In genomic region chr7:121341933-121342332, GRCh38 we compare ENCODE assay signal across 18 cellular contexts. TPM values are rescaled to one million over a fixed set of nuclear protein-coding genes. Genes with fewer than 3 reads are reported as not detected.
DNase-seq lines count a peak whose midpoint lies in the region; ATAC-seq and TF ChIP-seq lines count a peak whose summit lies in the region.
"Had no signal": no experiment of that assay in that cellular context is flagged by ENCODE, and none has a peak within 500 bp of the region (broad histone marks: within the 10 kb centered on the region; RNA-seq: fewer than 3 reads in every experiment).

No MANE protein-coding gene starts in this region.

- ATAC-seq in memory B cell (ENCODE audit: low read depth) = no peak
- ATAC-seq in GM19351 (IDR thresholded peaks at IDR 0.05; ENCODE audit: unreplicated experiment) = no peak
- ATAC-seq in GM21825 (IDR thresholded peaks at IDR 0.05; ENCODE audit: unreplicated experiment) = no peak
- ATAC-seq: GM23338, Right ventricle myocardium inferior had no signal

- TF ChIP-seq CTCF in AG10803 (conservative IDR thresholded peaks at IDR 0.05; ENCODE audit: low read length) = no peak
- no peak for TF ChIP-seq CTCF in Caco-2 (IDR thresholded peaks at IDR 0.05; ENCODE audit: insufficient read depth in 1 of 2, low read depth in 1 of 2, low read length in 1 of 2, severe bottlenecking in 1 of 2, unreplicated experiment in 1 of 2)

- no TSS peak for BruUV-seq in Caco-2 (replicated peaks; lab: Mats Ljungman, UMichigan)

- H3K27me3 ChIP-seq in adipocyte (replicated peaks; ENCODE audit: control insufficient read depth, insufficient read depth, low read length) (no peaks in the 10 kb centered on the region), Caco-2 (replicated peaks; ENCODE audit: control insufficient read depth, insufficient read depth, low read length) (no peaks in the 10 kb centered on the region)
- H3K27me3 ChIP-seq: Peyer's patch had no signal

- intact Hi-C loops in Caco-2 (cut with micrococcal nuclease; ENCODE audit: unreplicated experiment) = no loop called here
- intact Hi-C loops in activated T-helper 1 cell treated with anti-CD3 and anti-CD28 coated beads, Interleukin-12 subunit alpha, Interleukin-12 subunit beta, Interleukin-2, Interleukin-4 antibody, amounts not matched to agents 30 ng/mL and 10 ng/mL and 1 ng/mL, durations not matched to agents 14 hours and 24 hours and 36 hours (cut with micrococcal nuclease) = no loop called here

- H3K9me3 ChIP-seq in adipocyte (ENCODE audit: control insufficient read depth, low read length) = no peaks in the 10 kb centered on the region
- no peaks in the 10 kb centered on the region for H3K9me3 ChIP-seq in Caco-2
- H3K9me3 ChIP-seq: Peyer's patch had no signal

- H3K4me3 Mint-ChIP-seq in memory B cell = no peak overlapping the region
- H3K4me3 Mint-ChIP-seq in Caco-2 (ENCODE audit: unreplicated experiment) = no peak overlapping the region
- no peak overlapping the region for H3K4me3 Mint-ChIP-seq in activated T-helper 1 cell treated with anti-CD3 and anti-CD28 coated beads, Interleukin-12 subunit alpha, Interleukin-12 subunit beta, Interleukin-2, Interleukin-4 antibody, amounts not matched to agents 30 ng/mL and 10 ng/mL and 1 ng/mL, durations not matched to agents 14 hours and 24 hours and 36 hours
- H3K4me3 Mint-ChIP-seq: CD14-positive monocyte, GM23338 had no signal

- H3K9ac ChIP-seq in adipocyte (ENCODE audit: low read length) = no peak overlapping the region
- H3K9ac ChIP-seq: KMS-11 had no signal

- H3K4me1 ChIP-seq in adipocyte (ENCODE audit: control insufficient read depth, insufficient read depth, low read length) (peaks cover 37% of the 10 kb centered on the region), Caco-2 (no peaks in the 10 kb centered on the region)

- POLR2A ChIA-PET in Caco-2 (lab: Charles Lee) = no interaction called here

- peak; percentile 17 for DNase-seq in AG10803 (ENCODE audit: low read depth)
- DNase-seq in EL = peak; percentile 6
- DNase-seq in adipocyte (ENCODE audit: low read depth) = peak; percentile 16
- no peak for DNase-seq in memory B cell (ENCODE audit: low spot score in 2 of 2)
- no peak for DNase-seq in Caco-2
- no peak for DNase-seq in activated T-helper 1 cell treated with anti-CD3 and anti-CD28 coated beads, Interleukin-12 subunit alpha, Interleukin-12 subunit beta, Interleukin-2, Interleukin-4 antibody, amounts not matched to agents 30 ng/mL and 10 ng/mL and 1 ng/mL, durations not matched to agents 14 hours and 24 hours and 36 hours (ENCODE audit: low spot score)
- DNase-seq: COR-L47, NCI-H1048, NCI-H146, NCI-H2081, NCI-H510A treated with DMSO at 0.1 percent for 48 hours, Peyer's patch had no signal

- CTCF ChIA-PET in Caco-2 (lab: Charles Lee) = no interaction called here

- no peaks in the 10 kb centered on the region for H3K27me3 Mint-ChIP-seq in memory B cell
- no peaks in the 10 kb centered on the region for H3K27me3 Mint-ChIP-seq in Caco-2 (ENCODE audit: insufficient read depth, unreplicated experiment)
- peaks cover 5% of the 10 kb centered on the region for H3K27me3 Mint-ChIP-seq in activated T-helper 1 cell treated with anti-CD3 and anti-CD28 coated beads, Interleukin-12 subunit alpha, Interleukin-12 subunit beta, Interleukin-2, Interleukin-4 antibody, amounts not matched to agents 30 ng/mL and 10 ng/mL and 1 ng/mL, durations not matched to agents 14 hours and 24 hours and 36 hours (ENCODE audit: insufficient read depth)

- H3K9me3 Mint-ChIP-seq in memory B cell (no peaks in the 10 kb centered on the region), Caco-2 (ENCODE audit: unreplicated experiment) (no peaks in the 10 kb centered on the region)
- no peaks in the 10 kb centered on the region for H3K9me3 Mint-ChIP-seq in activated T-helper 1 cell treated with anti-CD3 and anti-CD28 coated beads, Interleukin-12 subunit alpha, Interleukin-12 subunit beta, Interleukin-2, Interleukin-4 antibody, amounts not matched to agents 30 ng/mL and 10 ng/mL and 1 ng/mL, durations not matched to agents 14 hours and 24 hours and 36 hours
- H3K9me3 Mint-ChIP-seq: CD14-positive monocyte, GM23338 had no signal

- H3K4me3 ChIP-seq in AG10803 (ENCODE audit: low read length) (no peak overlapping the region), adipocyte (ENCODE audit: low read length) (no peak overlapping the region), Caco-2 (ENCODE audit: low read depth, low read length) (no peak overlapping the region)
- H3K4me3 ChIP-seq: GM23338, Peyer's patch had no signal

- H3K4me1 Mint-ChIP-seq in memory B cell = peaks cover 18% of the 10 kb centered on the region
- no peaks in the 10 kb centered on the region for H3K4me1 Mint-ChIP-seq in Caco-2 (ENCODE audit: low read depth, unreplicated experiment)
- no peaks in the 10 kb centered on the region for H3K4me1 Mint-ChIP-seq in activated T-helper 1 cell treated with anti-CD3 and anti-CD28 coated beads, Interleukin-12 subunit alpha, Interleukin-12 subunit beta, Interleukin-2, Interleukin-4 antibody, amounts not matched to agents 30 ng/mL and 10 ng/mL and 1 ng/mL, durations not matched to agents 14 hours and 24 hours and 36 hours (ENCODE audit: low read depth)
- H3K4me1 Mint-ChIP-seq: CD14-positive monocyte, GM23338 had no signal

- H3K27ac Mint-ChIP-seq in memory B cell (peak overlapping the region; percentile 84), Caco-2 (ENCODE audit: unreplicated experiment) (no peak overlapping the region)
- no peak overlapping the region for H3K27ac Mint-ChIP-seq in activated T-helper 1 cell treated with anti-CD3 and anti-CD28 coated beads, Interleukin-12 subunit alpha, Interleukin-12 subunit beta, Interleukin-2, Interleukin-4 antibody, amounts not matched to agents 30 ng/mL and 10 ng/mL and 1 ng/mL, durations not matched to agents 14 hours and 24 hours and 36 hours
- H3K27ac Mint-ChIP-seq: CD14-positive monocyte, GM23338 had no signal

- H3K36me3 Mint-ChIP-seq in memory B cell (peaks cover 28% of the 10 kb centered on the region), Caco-2 (ENCODE audit: insufficient read depth, unreplicated experiment) (no peaks in the 10 kb centered on the region)
- H3K36me3 Mint-ChIP-seq in activated T-helper 1 cell treated with anti-CD3 and anti-CD28 coated beads, Interleukin-12 subunit alpha, Interleukin-12 subunit beta, Interleukin-2, Interleukin-4 antibody, amounts not matched to agents 30 ng/mL and 10 ng/mL and 1 ng/mL, durations not matched to agents 14 hours and 24 hours and 36 hours (ENCODE audit: low read depth) = peaks cover 35% of the 10 kb centered on the region

- H3K36me3 ChIP-seq in adipocyte (ENCODE audit: control insufficient read depth, insufficient read depth, low read length, severe bottlenecking) (peaks cover 3% of the 10 kb centered on the region), Caco-2 (ENCODE audit: control insufficient read depth, insufficient read depth, low read length) (no peaks in the 10 kb centered on the region)

RNA-seq across cellular contexts. Expression of gene WNT16, which starts 13.1 kb away (rescaled TPM):
- not detected in 2 replicates for total RNA-seq in Caco-2 (2022)
- not detected in 2 replicates for total RNA-seq in activated T-helper 1 cell treated with anti-CD3 and anti-CD28 coated beads, Interleukin-12 subunit alpha, Interleukin-12 subunit beta, Interleukin-2, Interleukin-4 antibody, amounts not matched to agents 30 ng/mL and 10 ng/mL and 1 ng/mL, durations not matched to agents 14 hours and 24 hours and 36 hours
- total RNA-seq: Peyer's patch, Right ventricle myocardium inferior had no signal

RNA-seq across cellular contexts. Expression of gene FAM3C, which starts 54.2 kb away (rescaled TPM):
- total RNA-seq in Caco-2 (2022) = 40.2 and 40.5 TPM in 2 replicates
- 103 and 114 TPM in 2 replicates for total RNA-seq in activated T-helper 1 cell treated with anti-CD3 and anti-CD28 coated beads, Interleukin-12 subunit alpha, Interleukin-12 subunit beta, Interleukin-2, Interleukin-4 antibody, amounts not matched to agents 30 ng/mL and 10 ng/mL and 1 ng/mL, durations not matched to agents 14 hours and 24 hours and 36 hours

Comparison
In these comparisons a context has a peak if more than half of its experiments do, and no peak if none do; other contexts are left out.
1. DNase-seq: peak in AG10803 (single experiment), EL (single experiment) and adipocyte (single experiment); none in memory B cell (0 of 2), Caco-2 (0 of 2) and activated T-helper 1 cell treated with anti-CD3 and anti-CD28 coated beads, Interleukin-12 subunit alpha, Interleukin-12 subunit beta, Interleukin-2, Interleukin-4 antibody, amounts not matched to agents 30 ng/mL and 10 ng/mL and 1 ng/mL, durations not matched to agents 14 hours and 24 hours and 36 hours (single experiment).